In genomic region chr2:15746354-15747171, GRCh38 we compare ENCODE assay signal across 22 cellular contexts.
"Had no signal": no experiment of that assay in that cellular context is flagged by ENCODE, and none has a peak within 500 bp of the region (broad histone marks: within the 10 kb centered on the region; RNA-seq: fewer than 3 reads in every experiment).

No MANE protein-coding gene starts in this region.

- DNase-seq: activated CD4-positive, alpha-beta T cell treated with anti-CD3 and anti-CD28 coated beads for 36 hours; activated CD4-positive, CD25-positive, alpha-beta regulatory T cell; activated naive CD4-positive, alpha-beta T cell treated with Interleukin-2 at 50 U/mL for 16 hours; activated naive CD8-positive, alpha-beta T cell treated with anti-CD3 and anti-CD28 coated beads, Interleukin-2, amount 10 ng/mL, durations not matched to agents 7 days and 5 days; activated T-cell treated with anti-CD3 and anti-CD28 coated beads for 4 hours; activated T-cell treated with anti-CD3 and anti-CD28 coated beads, Interleukin-2, amount 50 U/mL, for 72 hours; brain microvascular endothelial cell; central memory CD4-positive, alpha-beta T cell; dermis blood vessel endothelial cell; effector CD8-positive, alpha-beta T cell; glutamatergic neuron; hippocampal formation; left cardiac atrium; mammary epithelial cell; naive thymus-derived CD8-positive, alpha-beta T cell; stimulated activated CD4-positive, alpha-beta T cell treated with anti-CD3 and anti-CD28 coated beads, Interleukin-12 subunit alpha, Interleukin-12 subunit beta, amount 100 ng/mL, for 4 hours; stimulated activated CD4-positive, alpha-beta T cell treated with anti-CD3 and anti-CD28 coated beads, Interleukin-4, amount 100 ng/mL, for 1 hour; upper lobe of right lung had no signal

- H3K4me3 Mint-ChIP-seq: activated CD4-positive, alpha-beta T cell treated with anti-CD3 and anti-CD28 coated beads for 36 hours; activated naive CD8-positive, alpha-beta T cell treated with anti-CD3 and anti-CD28 coated beads, Interleukin-2, amount 10 ng/mL, durations not matched to agents 7 days and 5 days; activated T-cell treated with anti-CD3 and anti-CD28 coated beads, Interleukin-2, amount 50 U/mL, for 72 hours; naive thymus-derived CD8-positive, alpha-beta T cell; stimulated activated naive CD8-positive, alpha-beta T cell treated with anti-CD3 and anti-CD28 coated beads, Interleukin-15, Interleukin-2, amounts not matched to agents 100 ng/mL and 50 ng/mL, for 24 hours had no signal

- H3K36me3 ChIP-seq: ascending aorta, brain microvascular endothelial cell, upper lobe of right lung had no signal

- H3K27ac Mint-ChIP-seq: activated CD4-positive, alpha-beta T cell treated with anti-CD3 and anti-CD28 coated beads for 36 hours; activated naive CD8-positive, alpha-beta T cell treated with anti-CD3 and anti-CD28 coated beads, Interleukin-2, amount 10 ng/mL, durations not matched to agents 7 days and 5 days; activated T-cell treated with anti-CD3 and anti-CD28 coated beads, Interleukin-2, amount 50 U/mL, for 72 hours; naive thymus-derived CD8-positive, alpha-beta T cell; stimulated activated naive CD8-positive, alpha-beta T cell treated with anti-CD3 and anti-CD28 coated beads, Interleukin-15, Interleukin-2, amounts not matched to agents 100 ng/mL and 50 ng/mL, for 24 hours had no signal

- H3K27ac ChIP-seq: ascending aorta, brain microvascular endothelial cell, upper lobe of right lung had no signal

- H3K4me3 ChIP-seq: ascending aorta, skin epidermis, upper lobe of right lung had no signal

- H3K27me3 ChIP-seq: ascending aorta, brain microvascular endothelial cell, upper lobe of right lung had no signal

- H3K9me3 ChIP-seq: ascending aorta, upper lobe of right lung had no signal

- H3K4me1 Mint-ChIP-seq: activated CD4-positive, alpha-beta T cell treated with anti-CD3 and anti-CD28 coated beads for 36 hours; activated naive CD8-positive, alpha-beta T cell treated with anti-CD3 and anti-CD28 coated beads, Interleukin-2, amount 10 ng/mL, durations not matched to agents 7 days and 5 days; naive thymus-derived CD8-positive, alpha-beta T cell had no signal

- ATAC-seq: activated CD4-positive, alpha-beta T cell treated with anti-CD3 and anti-CD28 coated beads for 36 hours; activated T-cell treated with anti-CD3 and anti-CD28 coated beads, Interleukin-2, amount 50 U/mL, for 72 hours; left cardiac atrium; naive thymus-derived CD8-positive, alpha-beta T cell; sciatic nerve; upper lobe of right lung had no signal

- H3K36me3 Mint-ChIP-seq: activated naive CD8-positive, alpha-beta T cell treated with anti-CD3 and anti-CD28 coated beads, Interleukin-2, amount 10 ng/mL, durations not matched to agents 7 days and 5 days had no signal
